In the genomic region with DNA sequence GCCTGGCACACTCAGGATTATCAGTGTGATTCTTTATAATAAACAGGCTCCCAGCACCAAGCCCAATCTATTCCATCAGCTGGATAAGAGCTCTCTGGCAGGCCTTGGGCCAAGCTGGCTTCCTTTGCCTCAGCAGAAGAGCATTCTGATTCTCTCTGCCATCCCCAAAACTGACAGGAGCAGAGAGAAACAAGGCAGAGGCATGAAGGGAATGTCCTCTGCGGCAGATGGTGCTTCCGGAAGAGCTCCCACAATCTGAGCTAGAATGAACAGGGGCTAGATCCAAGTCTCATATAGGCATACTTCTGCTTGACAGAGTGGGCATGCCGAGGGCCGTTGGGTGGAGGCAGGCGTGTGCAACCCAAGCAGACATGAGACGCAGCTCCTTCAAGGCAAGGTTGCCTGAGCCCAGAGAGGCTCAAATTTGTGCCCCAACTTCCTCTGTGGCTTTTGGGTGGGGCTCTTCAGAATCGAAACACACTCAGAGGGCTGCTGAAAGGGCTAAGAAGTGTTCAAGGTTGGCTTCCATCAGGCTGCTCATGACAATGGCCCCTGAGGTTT, we compare ENCODE assay signal across 10 cellular contexts. TPM values are rescaled to one million over a fixed set of nuclear protein-coding genes. Genes with fewer than 3 reads are reported as not detected.
A peak's percentile ranks its signal among the peaks of the same experiment; 100 is the strongest.
DNase-seq lines count a peak whose midpoint lies in the region; ATAC-seq and TF ChIP-seq lines count a peak whose summit lies in the region.
"Had no signal": no experiment of that assay in that cellular context is flagged by ENCODE, and none has a peak within 500 bp of the region (broad histone marks: within the 10 kb centered on the region; RNA-seq: fewer than 3 reads in every experiment).

No MANE protein-coding gene starts in this region.

- H3K27ac ChIP-seq in colonic mucosa = peak overlapping the region; percentile 51
- H3K27ac ChIP-seq: 22Rv1 had no signal

- H3K4me1 ChIP-seq in colonic mucosa = peaks cover 41% of the 10 kb centered on the region

- no peaks in the 10 kb centered on the region for H3K36me3 ChIP-seq in colonic mucosa

- ATAC-seq in HG03025 (IDR thresholded peaks at IDR 0.05; ENCODE audit: low FRiP score, unreplicated experiment) (peak; percentile 52), T-helper 17 cell (peak; percentile 67)

- no peak overlapping the region for H3K4me3 ChIP-seq in colonic mucosa

- H3K9me3 ChIP-seq in T-helper 17 cell (ENCODE audit: control insufficient read depth, low read length, poor library complexity, severe bottlenecking) (no peaks in the 10 kb centered on the region), colonic mucosa (no peaks in the 10 kb centered on the region)

- H3K36me3 Mint-ChIP-seq in T-helper 17 cell (ENCODE audit: low read depth) = peaks cover 20% of the 10 kb centered on the region

- peak overlapping the region in 1 of 2 donors; percentile 98 for H3K9ac ChIP-seq in colonic mucosa (ENCODE audit: low read depth in 2 of 2, low read length in 2 of 2)

- no peaks in the 10 kb centered on the region for H3K27me3 ChIP-seq in colonic mucosa

- DNase-seq in DMS 273 (lab: John Stamatoyannopoulos, UW; ENCODE audit: unreplicated experiment) = peak; percentile 11
- DNase-seq in DMS 273 treated with DMSO at 0.1 percent for 48 hours (lab: John Stamatoyannopoulos, UW) = no peak
- peak in 2 of 3 donors; percentile 28 to 40 for DNase-seq in T-helper 17 cell
- no peak for DNase-seq in colonic mucosa
- DNase-seq in stimulated activated CD8-positive, alpha-beta memory T cell treated with anti-CD3 and anti-CD28 coated beads, Interleukin-4, amount 100 ng/mL, for 48 hours = peak; percentile 63
- no peak for DNase-seq in NCI-H187 treated with DMSO at 0.1 percent for 48 hours (lab: John Stamatoyannopoulos, UW)
- no peak for DNase-seq in NCI-H2196 (lab: John Stamatoyannopoulos, UW; ENCODE audit: unreplicated experiment)

- H3K4me3 Mint-ChIP-seq in T-helper 17 cell = peak overlapping the region; percentile 90

- H3K4me1 Mint-ChIP-seq in T-helper 17 cell = peaks cover 68% of the 10 kb centered on the region

- no peak for TF ChIP-seq CTCF in colonic mucosa (IDR thresholded peaks at IDR 0.05)

- intact Hi-C loops in colonic mucosa (cut with DNase I) = no loop called here

- H3K27ac Mint-ChIP-seq in T-helper 17 cell = peak overlapping the region; percentile 97

- H3K27me3 Mint-ChIP-seq in T-helper 17 cell = no peaks in the 10 kb centered on the region

RNA-seq across cellular contexts. Expression of a gene that starts 4.0 kb away (rescaled TPM):
- 100 to 1,000 TPM; 218 to 220 TPM for total RNA-seq in T-helper 17 cell
- total RNA-seq in colonic mucosa = 100 to 1,000 TPM; 197 to 323 TPM

RNA-seq across cellular contexts. Expression of a gene that starts 50.9 kb away (rescaled TPM):
- total RNA-seq in T-helper 17 cell = under 1 TPM; 0.60 to 0.91 TPM
- 100 to 1,000 TPM in 1 of 2 donors, 10 to 100 TPM in 1; 52.6 to 102 TPM for total RNA-seq in colonic mucosa
- total RNA-seq: pulmonary artery endothelial cell had no signal

Comparison
In these comparisons a context has a peak if more than half of its experiments do, and no peak if none do; other contexts are left out.
1. DNase-seq: peak in DMS 273 (single experiment), T-helper 17 cell (2 of 3) and stimulated activated CD8-positive, alpha-beta memory T cell treated with anti-CD3 and anti-CD28 coated beads, Interleukin-4, amount 100 ng/mL, for 48 hours (single experiment); none in DMS 273 treated with DMSO at 0.1 percent for 48 hours (single experiment), colonic mucosa (single experiment), NCI-H187 treated with DMSO at 0.1 percent for 48 hours (single experiment) and NCI-H2196 (single experiment).
2. RNA of a gene that starts 50.9 kb away (total RNA-seq): 52.6 to 102 TPM in colonic mucosa; 0.60 to 0.91 TPM in T-helper 17 cell; every median in the first group is over 10 times any median in the second.